ENCODE assay signal across 11 cellular contexts in the genomic region with DNA sequence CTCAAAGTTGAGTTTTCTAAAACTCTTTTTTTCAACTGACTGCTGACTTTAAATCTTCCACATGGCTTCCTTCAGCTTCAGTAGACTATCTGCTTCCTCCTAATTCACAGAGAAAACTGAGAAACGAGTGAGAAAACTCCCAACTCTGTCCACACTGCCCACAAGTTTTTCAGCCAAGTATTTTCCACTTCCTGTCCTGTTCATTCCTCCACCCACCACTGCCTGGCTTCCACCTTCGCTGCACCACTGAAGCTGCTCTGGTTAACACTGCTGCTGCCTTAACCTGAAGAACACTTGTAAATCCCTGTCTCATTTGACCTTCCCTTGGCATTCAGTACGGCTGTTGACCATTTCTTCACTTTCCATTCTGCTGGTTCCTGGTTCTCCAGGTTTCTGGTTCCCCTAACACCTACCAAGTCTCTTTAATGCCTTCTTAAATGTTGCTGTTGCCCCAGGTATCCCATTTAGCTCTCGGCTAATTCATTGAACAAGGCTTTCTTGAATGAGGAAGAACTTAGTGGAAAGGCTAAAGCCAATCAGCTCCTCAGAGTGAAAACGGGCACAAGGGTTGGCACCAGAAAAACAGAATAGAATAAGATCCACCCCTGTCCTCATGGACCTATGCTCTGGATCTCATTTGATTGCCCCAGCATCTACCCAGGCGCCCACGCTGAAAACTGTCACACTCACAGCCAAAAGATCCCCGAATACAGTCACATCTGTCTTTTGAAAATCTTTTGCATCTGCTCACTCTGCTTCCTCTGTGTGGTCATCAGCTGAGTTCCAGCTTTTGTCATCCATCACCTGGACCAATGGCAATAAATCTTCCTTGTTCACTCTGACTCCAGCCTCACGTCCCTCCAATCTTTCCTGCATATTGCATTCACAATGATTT.
DNase-seq lines count a peak whose midpoint lies in the region; ATAC-seq, FAIRE-seq and TF ChIP-seq lines count a peak whose summit lies in the region.
"Had no signal": no experiment of that assay in that cellular context is flagged by ENCODE, and none has a peak within 500 bp of the region (broad histone marks: within the 10 kb centered on the region; RNA-seq: fewer than 3 reads in every experiment).

No MANE protein-coding gene starts in this region.

- ATAC-seq in GM21423 (IDR thresholded peaks at IDR 0.05; ENCODE audit: unreplicated experiment) (peak; percentile 25), HG02938 (IDR thresholded peaks at IDR 0.05; ENCODE audit: unreplicated experiment) (no peak)

- DNase-seq in GM10266 (ENCODE audit: extremely low spot score) (peak; percentile 40), NCI-H226 (peak; percentile 9), fibroblast of pulmonary artery (ENCODE audit: low read depth) (peak; percentile 33), frontal cortex (ENCODE audit: low spot score in 2 of 2) (no peak), HUDEP-2 (lab: John Stamatoyannopoulos, UW; ENCODE audit: unreplicated experiment in 76 of 76) (no peak), NCI-H2107 (lab: John Stamatoyannopoulos, UW) (no peak)
- DNase-seq: NCI-H2171 treated with DMSO at 0.1 percent for 48 hours, small intestine, upper lobe of left lung had no signal

- no peak for FAIRE-seq in frontal cortex (lab: Jason Lieb, UNC)
- FAIRE-seq: small intestine had no signal

- no peak overlapping the region for H3K4me3 ChIP-seq in fibroblast of pulmonary artery (replicated peaks; ENCODE audit: low read depth, low read length)
- H3K4me3 ChIP-seq: upper lobe of left lung had no signal

- TF ChIP-seq CTCF in GM10266 (IDR thresholded peaks at IDR 0.05; ENCODE audit: control insufficient read depth, insufficient read depth, low read depth, missing control alignments): no peak
- no peak for TF ChIP-seq CTCF in fibroblast of pulmonary artery (IDR thresholded peaks at IDR 0.05; ENCODE audit: low read length, missing control alignments)

Comparison
In these comparisons a context has a peak if more than half of its experiments do, and no peak if none do; other contexts are left out.
1. DNase-seq: peak in GM10266 (single experiment), NCI-H226 (single experiment) and fibroblast of pulmonary artery (single experiment); none in frontal cortex (0 of 2), HUDEP-2 (0 of 76) and NCI-H2107 (single experiment).